3 cellular contexts compared by ENCODE assay signal in the genomic region with DNA sequence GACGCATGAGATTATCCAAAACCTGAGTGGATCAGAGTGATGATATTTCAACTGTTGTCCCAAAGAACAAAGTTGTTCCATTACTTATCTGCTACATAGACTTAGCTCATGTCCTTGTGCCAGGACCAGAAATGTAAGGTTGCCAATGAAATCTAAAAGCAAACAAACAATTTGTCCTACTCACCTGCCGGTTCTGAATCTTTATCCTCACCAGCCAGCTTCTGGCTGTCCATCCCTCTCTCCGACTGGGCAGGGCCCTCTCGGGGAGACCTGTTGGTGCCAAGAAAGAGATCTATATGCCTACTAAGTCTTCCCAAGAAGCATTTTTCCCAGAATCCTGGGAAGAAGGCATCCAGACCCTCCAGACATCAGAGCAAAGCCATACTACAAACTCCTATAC.
TF ChIP-seq lines count a peak whose summit lies in the region.

No MANE protein-coding gene starts in this region.

TF ChIP-seq in GM23338, 12 proteins besides CTCF, POLR2A, EP300 and RAD21 (continues in another document):
- no peak for TF ChIP-seq JUNB (IDR thresholded peaks at IDR 0.05; ENCODE audit: unreplicated experiment)
- TF ChIP-seq POLR2AphosphoS5 (IDR thresholded peaks at IDR 0.05; ENCODE audit: low read depth): no peak
- TF ChIP-seq, protein P1, sequence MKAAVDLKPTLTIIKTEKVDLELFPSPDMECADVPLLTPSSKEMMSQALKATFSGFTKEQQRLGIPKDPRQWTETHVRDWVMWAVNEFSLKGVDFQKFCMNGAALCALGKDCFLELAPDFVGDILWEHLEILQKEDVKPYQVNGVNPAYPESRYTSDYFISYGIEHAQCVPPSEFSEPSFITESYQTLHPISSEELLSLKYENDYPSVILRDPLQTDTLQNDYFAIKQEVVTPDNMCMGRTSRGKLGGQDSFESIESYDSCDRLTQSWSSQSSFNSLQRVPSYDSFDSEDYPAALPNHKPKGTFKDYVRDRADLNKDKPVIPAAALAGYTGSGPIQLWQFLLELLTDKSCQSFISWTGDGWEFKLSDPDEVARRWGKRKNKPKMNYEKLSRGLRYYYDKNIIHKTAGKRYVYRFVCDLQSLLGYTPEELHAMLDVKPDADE (IDR thresholded peaks at IDR 0.05): no peak
- no peak for TF ChIP-seq ZNF114 (CRISPR knock-in tag; IDR thresholded peaks at IDR 0.05)
- TF ChIP-seq STAT1 (IDR thresholded peaks at IDR 0.05; ENCODE audit: unreplicated experiment): no peak
- no peak for TF ChIP-seq EZH2phosphoT487 (IDR thresholded peaks at IDR 0.05; ENCODE audit: unreplicated experiment)

TF ChIP-seq in GM12878, 131 proteins besides CTCF, POLR2A, EP300 and RAD21:
- TF ChIP-seq MXI1 (IDR thresholded peaks at IDR 0.05; ENCODE audit: low read depth, low read length) (no peak), NR2C1 (IDR thresholded peaks at IDR 0.05) (no peak), RBBP5 (conservative IDR thresholded peaks at IDR 0.05) (no peak), MEF2B (IDR thresholded peaks at IDR 0.05; ENCODE audit: partially characterized antibody, poor library complexity, severe bottlenecking) (no peak), NRF1 (conservative IDR thresholded peaks at IDR 0.05; ENCODE audit: low read depth, low read length) (no peak)
- TF ChIP-seq, protein P2, sequence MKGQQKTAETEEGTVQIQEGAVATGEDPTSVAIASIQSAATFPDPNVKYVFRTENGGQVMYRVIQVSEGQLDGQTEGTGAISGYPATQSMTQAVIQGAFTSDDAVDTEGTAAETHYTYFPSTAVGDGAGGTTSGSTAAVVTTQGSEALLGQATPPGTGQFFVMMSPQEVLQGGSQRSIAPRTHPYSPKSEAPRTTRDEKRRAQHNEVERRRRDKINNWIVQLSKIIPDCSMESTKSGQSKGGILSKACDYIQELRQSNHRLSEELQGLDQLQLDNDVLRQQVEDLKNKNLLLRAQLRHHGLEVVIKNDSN (IDR thresholded peaks at IDR 0.05; ENCODE audit: borderline replicate concordance, extremely low read length, insufficient read depth, low read depth, low read length): no peak

TF ChIP-seq in neural cell, 6 proteins besides CTCF, POLR2A, EP300 and RAD21:
- TF ChIP-seq TAF1 (IDR thresholded peaks at IDR 0.05; ENCODE audit: low read depth) (no peak), SMC3 (conservative IDR thresholded peaks at IDR 0.05; ENCODE audit: poor library complexity) (no peak), EZH2 (IDR thresholded peaks at IDR 0.05; ENCODE audit: borderline replicate concordance, insufficient read depth, low read length, poor library complexity, severe bottlenecking) (no peak), POLR2AphosphoS5 (IDR thresholded peaks at IDR 0.05) (no peak), MXI1 (conservative IDR thresholded peaks at IDR 0.05; ENCODE audit: poor library complexity, severe bottlenecking) (no peak)
- TF ChIP-seq, protein P3, sequence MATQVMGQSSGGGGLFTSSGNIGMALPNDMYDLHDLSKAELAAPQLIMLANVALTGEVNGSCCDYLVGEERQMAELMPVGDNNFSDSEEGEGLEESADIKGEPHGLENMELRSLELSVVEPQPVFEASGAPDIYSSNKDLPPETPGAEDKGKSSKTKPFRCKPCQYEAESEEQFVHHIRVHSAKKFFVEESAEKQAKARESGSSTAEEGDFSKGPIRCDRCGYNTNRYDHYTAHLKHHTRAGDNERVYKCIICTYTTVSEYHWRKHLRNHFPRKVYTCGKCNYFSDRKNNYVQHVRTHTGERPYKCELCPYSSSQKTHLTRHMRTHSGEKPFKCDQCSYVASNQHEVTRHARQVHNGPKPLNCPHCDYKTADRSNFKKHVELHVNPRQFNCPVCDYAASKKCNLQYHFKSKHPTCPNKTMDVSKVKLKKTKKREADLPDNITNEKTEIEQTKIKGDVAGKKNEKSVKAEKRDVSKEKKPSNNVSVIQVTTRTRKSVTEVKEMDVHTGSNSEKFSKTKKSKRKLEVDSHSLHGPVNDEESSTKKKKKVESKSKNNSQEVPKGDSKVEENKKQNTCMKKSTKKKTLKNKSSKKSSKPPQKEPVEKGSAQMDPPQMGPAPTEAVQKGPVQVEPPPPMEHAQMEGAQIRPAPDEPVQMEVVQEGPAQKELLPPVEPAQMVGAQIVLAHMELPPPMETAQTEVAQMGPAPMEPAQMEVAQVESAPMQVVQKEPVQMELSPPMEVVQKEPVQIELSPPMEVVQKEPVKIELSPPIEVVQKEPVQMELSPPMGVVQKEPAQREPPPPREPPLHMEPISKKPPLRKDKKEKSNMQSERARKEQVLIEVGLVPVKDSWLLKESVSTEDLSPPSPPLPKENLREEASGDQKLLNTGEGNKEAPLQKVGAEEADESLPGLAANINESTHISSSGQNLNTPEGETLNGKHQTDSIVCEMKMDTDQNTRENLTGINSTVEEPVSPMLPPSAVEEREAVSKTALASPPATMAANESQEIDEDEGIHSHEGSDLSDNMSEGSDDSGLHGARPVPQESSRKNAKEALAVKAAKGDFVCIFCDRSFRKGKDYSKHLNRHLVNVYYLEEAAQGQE (IDR thresholded peaks at IDR 0.05; ENCODE audit: borderline replicate concordance): no peak
